Comparison of ENCODE assay signal across 3 cellular contexts in genomic region chr16:32283024-32283423, GRCh38. TPM values are rescaled to one million over a fixed set of nuclear protein-coding genes. Genes with fewer than 3 reads are reported as not detected.
"Had no signal": no experiment of that assay in that cellular context is flagged by ENCODE, and none has a peak within 500 bp of the region (broad histone marks: within the 10 kb centered on the region; RNA-seq: fewer than 3 reads in every experiment).

No MANE protein-coding gene starts in this region.

RNA-seq across cellular contexts. Expression of gene TP53TG3D, which starts 29.9 kb away (rescaled TPM):
- total RNA-seq: OCI-LY7, PC-3, SJSA1 had no signal
